30 cellular contexts compared by ENCODE assay signal in genomic region chr17:78641243-78641642, GRCh38.
DNase-seq lines count a peak whose midpoint lies in the region; ATAC-seq, FAIRE-seq and TF ChIP-seq lines count a peak whose summit lies in the region.
"Had no signal": no experiment of that assay in that cellular context is flagged by ENCODE, and none has a peak within 500 bp of the region (broad histone marks: within the 10 kb centered on the region; RNA-seq: fewer than 3 reads in every experiment).

No MANE protein-coding gene starts in this region.

- H3K36me3 Mint-ChIP-seq in endodermal cell (ENCODE audit: low read depth) = no peaks in the 10 kb centered on the region
- peaks cover 0 to 8% (median 4%) of the 10 kb centered on the region in 3 donors for H3K36me3 Mint-ChIP-seq in immature natural killer cell
- H3K36me3 Mint-ChIP-seq: CD8-positive, alpha-beta T cell had no signal

- H3K4me3 ChIP-seq in SK-N-SH (ENCODE audit: low read depth in 2 of 2, low read length in 1 of 2) (no peak overlapping the region), endodermal cell (ENCODE audit: low read length) (no peak overlapping the region), prostate gland (no peak overlapping the region), body of pancreas (no peak overlapping the region)
- H3K4me3 ChIP-seq: GM12878, K562, PC-9, SJCRH30 had no signal

- no peaks in the 10 kb centered on the region for H4K20me1 ChIP-seq in SK-N-SH (ENCODE audit: insufficient read depth)

- TF ChIP-seq POLR2A in prostate gland (IDR thresholded peaks at IDR 0.05) (no peak), body of pancreas (IDR thresholded peaks at IDR 0.05) (no peak)

- H3K9me3 Mint-ChIP-seq in endodermal cell (peaks cover 3% of the 10 kb centered on the region), immature natural killer cell (no peaks in the 10 kb centered on the region)
- H3K9me3 Mint-ChIP-seq: CD8-positive, alpha-beta T cell had no signal

- intact Hi-C loops in sciatic nerve (cut with DNase I) = no loop called here
- intact Hi-C loops in prostate gland (cut with DNase I) = no loop called here
- intact Hi-C loops in body of pancreas (cut with DNase I) = no loop called here

- H3K4me1 Mint-ChIP-seq in endodermal cell = no peaks in the 10 kb centered on the region
- H3K4me1 Mint-ChIP-seq in immature natural killer cell = peaks cover 7 to 14% of the 10 kb centered on the region in 2 donors

- H3K27ac ChIP-seq in SK-N-SH (ENCODE audit: low read depth in 2 of 2, low read length in 1 of 2) (no peak overlapping the region), endodermal cell (ENCODE audit: low read depth, low read length) (no peak overlapping the region), prostate gland (no peak overlapping the region), body of pancreas (no peak overlapping the region)
- H3K27ac ChIP-seq: 22Rv1, C4-2B, PC-9, SJCRH30 had no signal

- peaks cover 6% of the 10 kb centered on the region; the same call in 1 of the 2 replicates for H3K27me3 ChIP-seq in SK-N-SH (ENCODE audit: insufficient read depth)
- no peaks in the 10 kb centered on the region for H3K27me3 ChIP-seq in endodermal cell (ENCODE audit: control insufficient read depth, insufficient read depth, low read length, poor library complexity, severe bottlenecking)
- H3K27me3 ChIP-seq in prostate gland (replicated peaks; ENCODE audit: insufficient read depth) = no peaks in the 10 kb centered on the region
- H3K27me3 ChIP-seq in body of pancreas = no peaks in the 10 kb centered on the region
- H3K27me3 ChIP-seq: SJCRH30 had no signal

- no peaks in the 10 kb centered on the region for H3F3A ChIP-seq in SK-N-SH (replicated peaks; ENCODE audit: insufficient read depth)

- H3K27me3 Mint-ChIP-seq in endodermal cell (ENCODE audit: insufficient read depth) (peaks cover 3% of the 10 kb centered on the region), immature natural killer cell (ENCODE audit: low read depth in 3 of 3) (peaks cover 0 to 18% (median 5%) of the 10 kb centered on the region in 3 donors)

- H3K4me1 ChIP-seq in SK-N-SH (ENCODE audit: control insufficient read depth in 1 of 2, insufficient read depth in 2 of 2, low read depth in 1 of 2, low read length in 1 of 2) = no peaks in the 10 kb centered on the region
- no peaks in the 10 kb centered on the region for H3K4me1 ChIP-seq in endodermal cell (ENCODE audit: control insufficient read depth, insufficient read depth, low read length)
- H3K4me1 ChIP-seq in prostate gland (replicated peaks) = no peaks in the 10 kb centered on the region
- no peaks in the 10 kb centered on the region for H3K4me1 ChIP-seq in body of pancreas
- H3K4me1 ChIP-seq: Caco-2, SJCRH30 had no signal

- H3K9ac ChIP-seq in SK-N-SH (no peak overlapping the region), endodermal cell (ENCODE audit: extremely low read depth, low read length, poor library complexity, severe bottlenecking) (no peak overlapping the region)

- ATAC-seq in SK-N-SH treated with all-trans-retinoic acid at 6 μM for 48 hours = no peak
- no peak for ATAC-seq in sciatic nerve
- ATAC-seq in body of pancreas = no peak
- ATAC-seq: CD8-positive, alpha-beta T cell; GM12878; K562; Right ventricle myocardium inferior had no signal

- peak; percentile 70 for FAIRE-seq in HTR-8/SVneo (lab: Jason Lieb, UNC)
- FAIRE-seq: GM12878, H1, K562 had no signal

- H3K36me3 ChIP-seq in SK-N-SH (replicated peaks in 1 of 2; ENCODE audit: control insufficient read depth in 1 of 2, insufficient read depth in 2 of 2, low read length in 1 of 2) (no peaks in the 10 kb centered on the region), endodermal cell (ENCODE audit: control insufficient read depth, insufficient read depth, low read length) (no peaks in the 10 kb centered on the region), prostate gland (no peaks in the 10 kb centered on the region), body of pancreas (replicated peaks in 1 of 2; ENCODE audit: insufficient read depth in 1 of 2, low read depth in 2 of 2) (no peaks in the 10 kb centered on the region)
- H3K36me3 ChIP-seq: SJCRH30 had no signal

- TF ChIP-seq CTCF in SK-N-SH (IDR thresholded peaks at IDR 0.05) (no peak), endodermal cell (conservative IDR thresholded peaks at IDR 0.05) (no peak), prostate gland (IDR thresholded peaks at IDR 0.05) (no peak), body of pancreas (IDR thresholded peaks at IDR 0.05) (no peak)

- H3K4me2 ChIP-seq in SK-N-SH = no peak overlapping the region
- H3K4me2 ChIP-seq: PC-9 had no signal

- H3K79me2 ChIP-seq in SK-N-SH (ENCODE audit: insufficient read depth) = no peaks in the 10 kb centered on the region

- no peak overlapping the region for H3K27ac Mint-ChIP-seq in endodermal cell
- no peak overlapping the region for H3K27ac Mint-ChIP-seq in immature natural killer cell
- H3K27ac Mint-ChIP-seq: B cell; CD8-positive, alpha-beta T cell had no signal

- H3K9me3 ChIP-seq in SK-N-SH = no peaks in the 10 kb centered on the region
- H3K9me3 ChIP-seq in endodermal cell (ENCODE audit: control insufficient read depth, low read length) = no peaks in the 10 kb centered on the region
- H3K9me3 ChIP-seq in prostate gland = no peaks in the 10 kb centered on the region
- no peaks in the 10 kb centered on the region for H3K9me3 ChIP-seq in body of pancreas
- H3K9me3 ChIP-seq: Caco-2, SJCRH30 had no signal

- POLR2A ChIA-PET in SK-N-SH (lab: Yijun Ruan, JAX) = no interaction called here

- H3K9me2 ChIP-seq in SK-N-SH = no peaks in the 10 kb centered on the region

- H3K4me3 Mint-ChIP-seq in endodermal cell (no peak overlapping the region), immature natural killer cell (no peak overlapping the region)
- H3K4me3 Mint-ChIP-seq: B cell; CD8-positive, alpha-beta T cell had no signal

- no peak overlapping the region for H2AFZ ChIP-seq in SK-N-SH (ENCODE audit: low read depth)
- H2AFZ ChIP-seq: PC-9 had no signal

- TF ChIP-seq RAD21 in SK-N-SH (IDR thresholded peaks at IDR 0.05; ENCODE audit: low read length) = no peak

- no peak for TF ChIP-seq EP300 in SK-N-SH (IDR thresholded peaks at IDR 0.05; ENCODE audit: borderline replicate concordance in 1 of 2, low read depth in 1 of 2, low read length in 1 of 2)

- DNase-seq in SK-N-SH (peak; percentile 23), HTR-8/SVneo (ENCODE audit: insufficient read length, low spot score) (no peak), endodermal cell (peak; percentile 47), sciatic nerve (ENCODE audit: low spot score) (peak; percentile 51), immature natural killer cell (no peak), prostate gland (ENCODE audit: low spot score) (no peak), body of pancreas (no peak)
- DNase-seq: Caco-2; CD8-positive, alpha-beta T cell; DMS 273 treated with DMSO at 0.1 percent for 48 hours; DMS79; EL; GDM1; Kasumi-1; NCI-H1092 treated with DMSO at 0.1 percent for 48 hours; NCI-H1436; NCI-H187 treated with DMSO at 0.1 percent for 48 hours; NCI-H446; NCI-H524 treated with DMSO at 0.1 percent for 48 hours; NCI-H82; PC-9; SJCRH30 had no signal

- WGBS in SK-N-SH (ENCODE audit: low lambda C conversion rate) = 91% methylated on average over 2 of the region's 6 CpGs
- WGBS in endodermal cell (ENCODE audit: insufficient coverage in 1 of 2, insufficient read length in 1 of 2), 2 experiments = 85% methylated on average over 6 of the region's 6 CpGs; no CpG with 5 or more reads in 1 of the 2 experiments
- WGBS in prostate gland = 95% methylated on average over 6 of the region's 6 CpGs
- WGBS in body of pancreas, 2 donors = 90 to 98% methylated on average over 3 to 6 of the region's 6 CpGs

- CTCF ChIA-PET in SK-N-SH (lab: Yijun Ruan, JAX) = interaction anchor here (0.6 to 0.9 kb wide), 2 partner anchors 17 to 144 kb away, joined by 3 to 4 read pairs; no protein-coding TSS in a partner anchor

TF ChIP-seq in SK-N-SH, 30 proteins besides CTCF, POLR2A, EP300 and RAD21:
- TF ChIP-seq RFX5 (IDR thresholded peaks at IDR 0.05; ENCODE audit: low read length) (no peak), CHD2 (IDR thresholded peaks at IDR 0.05; ENCODE audit: low read length, partially characterized antibody) (no peak), GABPA (IDR thresholded peaks at IDR 0.05; ENCODE audit: low read depth) (no peak), ELF1 (IDR thresholded peaks at IDR 0.05) (no peak), JUND (IDR thresholded peaks at IDR 0.05) (no peak), PBX3 (IDR thresholded peaks at IDR 0.05) (no peak)

TF ChIP-seq in SK-N-SH treated with all-trans-retinoic acid at 6 μM for 48 hours, 23 proteins besides CTCF, POLR2A, EP300 and RAD21 (continues in another document):
- TF ChIP-seq CSDC2 (CRISPR knock-in tag; IDR thresholded peaks at IDR 0.05) (no peak), ZFP3 (CRISPR knock-in tag; IDR thresholded peaks at IDR 0.05) (no peak), PATZ1 (CRISPR knock-in tag; IDR thresholded peaks at IDR 0.05; ENCODE audit: borderline replicate concordance) (no peak)

Comparison
In these comparisons a context has a peak if more than half of its experiments do, and no peak if none do; other contexts are left out.
1. DNase-seq: peak in SK-N-SH (single experiment), endodermal cell (single experiment) and sciatic nerve (single experiment); none in HTR-8/SVneo (single experiment), immature natural killer cell (0 of 3), prostate gland (single experiment) and body of pancreas (0 of 4).